Comparison of ENCODE assay signal across 8 cellular contexts in the genomic region with DNA sequence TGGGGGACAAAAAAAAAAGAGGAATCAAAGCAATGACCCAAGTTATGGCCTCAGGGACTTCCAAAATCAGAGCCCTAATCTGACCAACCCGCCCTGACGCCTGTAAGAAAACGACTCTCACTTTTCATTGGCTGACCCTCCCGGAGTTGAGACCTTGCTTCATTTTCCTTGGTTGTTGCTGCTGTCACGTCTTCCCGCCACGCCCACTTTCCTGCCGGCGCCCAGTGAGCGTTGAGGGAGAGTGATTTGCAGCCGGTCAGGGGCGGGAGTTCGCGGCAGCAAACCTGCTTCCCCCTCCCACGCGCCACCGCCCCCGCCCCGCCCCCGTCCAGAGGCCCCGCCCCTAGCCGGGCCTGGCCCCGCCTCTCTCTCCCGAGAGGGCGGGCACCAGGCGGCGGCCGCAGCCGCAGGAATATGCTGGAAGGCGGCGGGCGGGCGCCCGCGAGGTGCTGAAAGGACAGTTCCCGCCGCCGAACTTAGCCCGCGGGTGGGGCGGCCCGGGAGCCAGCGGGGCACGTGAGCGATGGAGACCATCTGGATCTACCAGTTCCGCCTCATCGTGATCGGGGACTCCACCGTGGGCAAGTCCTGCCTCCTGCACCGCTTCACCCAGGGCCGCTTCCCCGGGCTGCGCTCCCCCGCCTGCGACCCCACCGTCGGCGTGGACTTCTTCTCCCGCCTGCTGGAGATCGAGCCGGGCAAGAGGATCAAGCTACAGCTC. TPM values are rescaled to one million over a fixed set of nuclear protein-coding genes. Genes with fewer than 3 reads are reported as not detected.
A peak's percentile ranks its signal among the peaks of the same experiment; 100 is the strongest.
DNase-seq lines count a peak whose midpoint lies in the region; ATAC-seq and TF ChIP-seq lines count a peak whose summit lies in the region.

TSS of gene RAB39A (plus strand) at position 403 of the 721 bp plus-strand sequence. CDS start at position 524, 121 bp downstream.

- TF ChIP-seq CTCF in Caco-2 (IDR thresholded peaks at IDR 0.05; ENCODE audit: insufficient read depth in 1 of 2, low read depth in 1 of 2, low read length in 1 of 2, severe bottlenecking in 1 of 2, unreplicated experiment in 1 of 2) = no peak
- TF ChIP-seq CTCF in OCI-LY7 (conservative IDR thresholded peaks at IDR 0.05; ENCODE audit: low read length) = no peak
- TF ChIP-seq CTCF in esophagus muscularis mucosa (IDR thresholded peaks at IDR 0.05) = no peak

- no peaks in the 10 kb centered on the region; the same call in 1 of the 2 replicates for H3K9me3 ChIP-seq in Caco-2
- H3K9me3 ChIP-seq in HUES64 (ENCODE audit: insufficient read depth, low read depth, low read length) = no peaks in the 10 kb centered on the region
- H3K9me3 ChIP-seq in OCI-LY7 (ENCODE audit: low read length) = no peaks in the 10 kb centered on the region
- no peaks in the 10 kb centered on the region for H3K9me3 ChIP-seq in esophagus muscularis mucosa
- H3K9me3 ChIP-seq in mucosa of stomach (ENCODE audit: control insufficient read depth, low read length) = no peaks in the 10 kb centered on the region

- H3K9me2 ChIP-seq in OCI-LY7 (ENCODE audit: insufficient read depth, low read length) = no peaks in the 10 kb centered on the region

- ATAC-seq in GM21515 (IDR thresholded peaks at IDR 0.05; ENCODE audit: unreplicated experiment) = peak; percentile 93

- no peak within 1 kb of the TSS for H3K27ac Mint-ChIP-seq in Caco-2 (ENCODE audit: unreplicated experiment)
- H3K27ac Mint-ChIP-seq in activated T-cell treated with anti-CD3 and anti-CD28 coated beads, Interleukin-2, amount 50 U/mL, for 24 hours = no peak within 1 kb of the TSS

- intact Hi-C loops in Caco-2 (cut with micrococcal nuclease; ENCODE audit: unreplicated experiment) (no loop called here), OCI-LY7 (cut with micrococcal nuclease; ENCODE audit: unreplicated experiment) (loop anchor here (1.0 to 2.0 kb wide), 2 partner anchors 69 to 363 kb away; partner anchors contain the start of genes ALKBH8 and SLC35F2), esophagus muscularis mucosa (cut with DNase I) (no loop called here)

- peak within 1 kb of the TSS; percentile 74 for H3K4me3 Mint-ChIP-seq in Caco-2 (ENCODE audit: unreplicated experiment)
- peak within 1 kb of the TSS; percentile 69 for H3K4me3 Mint-ChIP-seq in activated T-cell treated with anti-CD3 and anti-CD28 coated beads, Interleukin-2, amount 50 U/mL, for 24 hours

- H3K9me3 Mint-ChIP-seq in Caco-2 (ENCODE audit: unreplicated experiment) = no peaks in the 10 kb centered on the region
- H3K9me3 Mint-ChIP-seq in activated T-cell treated with anti-CD3 and anti-CD28 coated beads, Interleukin-2, amount 50 U/mL, for 24 hours = no peaks in the 10 kb centered on the region

- H3K4me3 ChIP-seq in Caco-2 (ENCODE audit: low read depth, low read length) (peak within 1 kb of the TSS; percentile 23), HUES64 (ENCODE audit: low read length) (peak within 1 kb of the TSS; percentile 80), OCI-LY7 (ENCODE audit: low read depth, low read length, poor library complexity, severe bottlenecking) (peak within 1 kb of the TSS; percentile 76), esophagus muscularis mucosa (peak within 1 kb of the TSS; percentile 45 to 59 (median 50)), mucosa of stomach (ENCODE audit: low read length) (no peak within 1 kb of the TSS)

- H3K4me1 ChIP-seq in Caco-2 (peaks cover 4% of the 10 kb centered on the region; the same call in 1 of the 2 replicates), HUES64 (ENCODE audit: insufficient read depth, low read length) (0 out of 2 replicates have a peak, but pooled peaks cover 3% of the 10 kb centered on the region), OCI-LY7 (ENCODE audit: insufficient read depth, low read length, poor library complexity, severe bottlenecking) (peaks cover 9% of the 10 kb centered on the region), esophagus muscularis mucosa (peaks cover 11 to 16% (median 15%) of the 10 kb centered on the region in 4 donors), mucosa of stomach (ENCODE audit: control insufficient read depth, insufficient read depth, low read length) (peaks cover 7% of the 10 kb centered on the region)

- peaks cover 38% of the 10 kb centered on the region for H3K27me3 Mint-ChIP-seq in Caco-2 (ENCODE audit: insufficient read depth, unreplicated experiment)
- peaks cover 63% of the 10 kb centered on the region for H3K27me3 Mint-ChIP-seq in activated T-cell treated with anti-CD3 and anti-CD28 coated beads, Interleukin-2, amount 50 U/mL, for 24 hours

- no peak for TF ChIP-seq POLR2A in esophagus muscularis mucosa (IDR thresholded peaks at IDR 0.05; ENCODE audit: low read depth)

- no peaks in the 10 kb centered on the region for H4K20me1 ChIP-seq in OCI-LY7 (ENCODE audit: insufficient read depth, low read length)

- no peaks in the 10 kb centered on the region for H3K79me2 ChIP-seq in OCI-LY7 (ENCODE audit: insufficient read depth, low read depth, low read length)

- peak within 1 kb of the TSS; percentile 86 for H2AFZ ChIP-seq in OCI-LY7 (ENCODE audit: low read length)

- POLR2A ChIA-PET in Caco-2 (lab: Charles Lee) (no interaction called here), OCI-LY7 (lab: Charles Lee) (interaction anchor here (0.6 kb wide), 1 partner anchor 451 kb away, joined by 3 read pairs; no protein-coding TSS in a partner anchor)

- CTCF ChIA-PET in Caco-2 (lab: Charles Lee) (no interaction called here), OCI-LY7 (lab: Charles Lee; ENCODE audit: unreplicated experiment) (no interaction called here)

- peak within 1 kb of the TSS; percentile 95 for H3K4me2 ChIP-seq in OCI-LY7 (ENCODE audit: low read length)

- peak within 1 kb of the TSS; percentile 84 for H3K9ac ChIP-seq in HUES64 (ENCODE audit: low read depth, low read length)
- H3K9ac ChIP-seq in mucosa of stomach (ENCODE audit: low read length) = peak within 1 kb of the TSS; percentile 22

- under 1% methylated on average over 57 of the region's 61 CpGs for whole genome bisulfite sequencing in HUES64
- WGBS in esophagus muscularis mucosa = under 1% methylated on average over 45 of the region's 61 CpGs

- H3K36me3 ChIP-seq in Caco-2 (ENCODE audit: control insufficient read depth, insufficient read depth, low read length) (no peaks in the 10 kb centered on the region), HUES64 (ENCODE audit: insufficient read depth, low read length) (peaks cover 7% of the 10 kb centered on the region; the same call in 1 of the 2 replicates), OCI-LY7 (ENCODE audit: insufficient read depth, low read length) (no peaks in the 10 kb centered on the region), esophagus muscularis mucosa (no peaks in the 10 kb centered on the region), mucosa of stomach (ENCODE audit: control insufficient read depth, insufficient read depth, low read length) (no peaks in the 10 kb centered on the region)

- H3K27ac ChIP-seq in HUES64 (ENCODE audit: low read depth, low read length) (peak within 1 kb of the TSS; percentile 45), OCI-LY7 (ENCODE audit: low read depth, low read length, poor library complexity, severe bottlenecking) (no peak within 1 kb of the TSS), esophagus muscularis mucosa (replicated peaks in 1 of 4) (peak within 1 kb of the TSS in 3 of 4 donors; percentile 38 to 46 (median 40))

- H3K27me3 ChIP-seq in Caco-2 (replicated peaks; ENCODE audit: control insufficient read depth, insufficient read depth, low read length) (no peaks in the 10 kb centered on the region; the same call in none of the 2 replicates), HUES64 (ENCODE audit: insufficient read depth, low read length) (no peaks in the 10 kb centered on the region), esophagus muscularis mucosa (peaks cover 0 to 68% (median 21%) of the 10 kb centered on the region in 4 donors), mucosa of stomach (ENCODE audit: control insufficient read depth, insufficient read depth, low read length) (peaks cover 8% of the 10 kb centered on the region)

- DNase-seq in Caco-2 (peak; percentile 96 to 99), OCI-LY7 (ENCODE audit: low spot score) (peak; percentile 97), esophagus muscularis mucosa (ENCODE audit: extremely low spot score) (peak; percentile 92)
- DNase-seq in activated T-cell treated with anti-CD3 and anti-CD28 coated beads, Interleukin-2, amount 50 U/mL, for 24 hours = peak; percentile 71
- DNase-seq in stimulated activated CD8-positive, alpha-beta memory T cell treated with anti-CD3 and anti-CD28 coated beads, Interleukin-4, amount 100 ng/mL, for 48 hours = peak; percentile 79

- peaks cover 6% of the 10 kb centered on the region for H3K36me3 Mint-ChIP-seq in Caco-2 (ENCODE audit: insufficient read depth, unreplicated experiment)
- H3K36me3 Mint-ChIP-seq in activated T-cell treated with anti-CD3 and anti-CD28 coated beads, Interleukin-2, amount 50 U/mL, for 24 hours (ENCODE audit: low read depth) = no peaks in the 10 kb centered on the region

- BruUV-seq in Caco-2 (replicated peaks; lab: Mats Ljungman, UMichigan) (no TSS peak), OCI-LY7 (replicated peaks; lab: Mats Ljungman, UMichigan) (no TSS peak)

- no peaks in the 10 kb centered on the region for H3K4me1 Mint-ChIP-seq in Caco-2 (ENCODE audit: low read depth, unreplicated experiment)
- H3K4me1 Mint-ChIP-seq in activated T-cell treated with anti-CD3 and anti-CD28 coated beads, Interleukin-2, amount 50 U/mL, for 24 hours (ENCODE audit: low read depth) = peaks cover 13% of the 10 kb centered on the region

- TF ChIP-seq EP300 in esophagus muscularis mucosa (IDR thresholded peaks at IDR 0.05) = no peak

RNA-seq across cellular contexts. Expression of gene RAB39A, which starts in this region (rescaled TPM):
- 0.16 TPM in 1 of 2 replicates, not detected in the other for total RNA-seq in Caco-2 (2022)
- 9.8 TPM for polyA plus RNA-seq in HUES64 (2013, experiment 1 of 2)
- polyA plus RNA-seq in HUES64 (2013, experiment 2 of 2) = 6.9 TPM
- 0.15 and 0.60 TPM in 2 replicates for total RNA-seq in OCI-LY7 (2014; rRNA removed; shearing (Covaris generic))
- total RNA-seq in OCI-LY7 (2022) = 1.8 and 2.1 TPM in 2 replicates
- total RNA-seq in esophagus muscularis mucosa = 1 to 10 TPM in 1 of 4 donors, under 1 TPM in 3; 0.69 to 2.5 (median 0.77) TPM

Comparison
In these comparisons a context has a peak if more than half of its experiments do, and no peak if none do; other contexts are left out.
1. Peak in DNase-seq and H3K4me3 ChIP-seq in Caco-2; RNA of the gene not detected or under 1 TPM.